Comparison of ENCODE assay signal across 13 cellular contexts in genomic region chrX:16839224-16839851, GRCh38. TPM values are rescaled to one million over a fixed set of nuclear protein-coding genes. Genes with fewer than 3 reads are reported as not detected.
DNase-seq lines count a peak whose midpoint lies in the region; ATAC-seq and TF ChIP-seq lines count a peak whose summit lies in the region.
"Had no signal": no experiment of that assay in that cellular context is flagged by ENCODE, and none has a peak within 500 bp of the region (broad histone marks: within the 10 kb centered on the region; RNA-seq: fewer than 3 reads in every experiment).

No MANE protein-coding gene starts in this region.

- H3K4me3 ChIP-seq in stomach, result no peak overlapping the region
- H3K4me3 ChIP-seq: ovary, testis had no signal

- intact Hi-C loops in stomach (cut with DNase I; ENCODE audit: low total_unique reads), result no loop called here
- intact Hi-C loops in Calu3 (cut with micrococcal nuclease; ENCODE audit: unreplicated experiment), result loop anchor here (5.0 kb wide), 1 partner anchor 208 kb away; no protein-coding TSS in a partner anchor

- TF ChIP-seq CTCF in glutamatergic neuron (IDR thresholded peaks at IDR 0.05; ENCODE audit: partially characterized antibody, unreplicated experiment) (no peak), stomach (IDR thresholded peaks at IDR 0.05) (no peak), Calu3 (IDR thresholded peaks at IDR 0.05; ENCODE audit: unreplicated experiment) (no peak)

- peaks cover 0 to 96% (median 62%) of the 10 kb centered on the region in 4 donors for H3K36me3 ChIP-seq in stomach
- H3K36me3 ChIP-seq: ovary had no signal

- no peak for TF ChIP-seq EP300 in stomach (IDR thresholded peaks at IDR 0.05)

- no peak for DNase-seq in activated T-cell treated with anti-CD3 and anti-CD28 coated beads, Interleukin-2, amount 50 U/mL, for 72 hours
- DNase-seq in activated T-cell treated with anti-CD3 and anti-CD28 coated beads, Interleukin-2, amount 50 U/mL, for 48 hours, result no peak
- DNase-seq in T-helper 17 cell (no peak), glutamatergic neuron (no peak), stomach (no peak), Calu3 (no peak)
- DNase-seq: cerebellar nuclear complex, NCI-H1417 treated with DMSO at 0.1 percent for 48 hours, NCI-H774, testis had no signal

- WGBS in stomach, 5 donors, result 49 to 78% (median 59%) methylated on average over 5 of the region's 5 CpGs

- peaks cover 6 to 18% (median 13%) of the 10 kb centered on the region in 4 donors for H3K4me1 ChIP-seq in stomach
- H3K4me1 ChIP-seq: testis had no signal

- TF ChIP-seq POLR2A in stomach (IDR thresholded peaks at IDR 0.05), result no peak

- peaks cover 12% of the 10 kb centered on the region for H3K4me1 Mint-ChIP-seq in activated T-cell treated with anti-CD3 and anti-CD28 coated beads, Interleukin-2, amount 50 U/mL, for 72 hours (ENCODE audit: low read depth)
- H3K4me1 Mint-ChIP-seq in T-helper 17 cell (peaks cover 2% of the 10 kb centered on the region), glutamatergic neuron (ENCODE audit: low read depth, unreplicated experiment) (peaks cover 8% of the 10 kb centered on the region), Calu3 (ENCODE audit: low read depth, unreplicated experiment) (peaks cover 12% of the 10 kb centered on the region)

- CTCF ChIA-PET in Calu3 (lab: Charles Lee), result no interaction called here

- no TSS peak for BruUV-seq in Calu3 (replicated peaks; lab: Mats Ljungman, UMichigan)

- ATAC-seq in activated T-cell treated with anti-CD3 and anti-CD28 coated beads, Interleukin-2, amount 50 U/mL, for 72 hours (replicated peaks in 1 of 2), result no peak
- ATAC-seq in T-helper 17 cell (no peak), GM19467 (IDR thresholded peaks at IDR 0.05; ENCODE audit: unreplicated experiment) (no peak), GM19035 (IDR thresholded peaks at IDR 0.05; ENCODE audit: unreplicated experiment) (no peak)

- H3K27me3 Mint-ChIP-seq in activated T-cell treated with anti-CD3 and anti-CD28 coated beads, Interleukin-2, amount 50 U/mL, for 72 hours (ENCODE audit: low read depth), result no peaks in the 10 kb centered on the region
- no peaks in the 10 kb centered on the region for H3K27me3 Mint-ChIP-seq in T-helper 17 cell
- H3K27me3 Mint-ChIP-seq in glutamatergic neuron (ENCODE audit: unreplicated experiment), result no peaks in the 10 kb centered on the region
- no peaks in the 10 kb centered on the region for H3K27me3 Mint-ChIP-seq in Calu3 (ENCODE audit: unreplicated experiment)

- H3K9me3 ChIP-seq in T-helper 17 cell (ENCODE audit: control insufficient read depth, low read length, poor library complexity, severe bottlenecking) (no peaks in the 10 kb centered on the region), stomach (no peaks in the 10 kb centered on the region)
- H3K9me3 ChIP-seq: ovary, testis had no signal

- H3K4me3 Mint-ChIP-seq in activated T-cell treated with anti-CD3 and anti-CD28 coated beads, Interleukin-2, amount 50 U/mL, for 72 hours, result no peak overlapping the region
- peak overlapping the region; percentile 19 for H3K4me3 Mint-ChIP-seq in T-helper 17 cell
- H3K4me3 Mint-ChIP-seq in glutamatergic neuron (ENCODE audit: unreplicated experiment), result no peak overlapping the region
- H3K4me3 Mint-ChIP-seq in Calu3 (ENCODE audit: low read depth, unreplicated experiment), result no peak overlapping the region

- H3K27ac ChIP-seq in stomach, result peak overlapping the region in 3 of 5 donors; percentile 26 to 70 (median 53)
- H3K27ac ChIP-seq: ovary had no signal

- peaks cover 3 to 31% of the 10 kb centered on the region in 2 donors for H3K36me3 Mint-ChIP-seq in activated T-cell treated with anti-CD3 and anti-CD28 coated beads, Interleukin-2, amount 50 U/mL, for 72 hours (ENCODE audit: insufficient read depth in 2 of 2)
- no peaks in the 10 kb centered on the region for H3K36me3 Mint-ChIP-seq in T-helper 17 cell (ENCODE audit: low read depth)
- no peaks in the 10 kb centered on the region for H3K36me3 Mint-ChIP-seq in glutamatergic neuron (ENCODE audit: unreplicated experiment)
- peaks cover 18% of the 10 kb centered on the region for H3K36me3 Mint-ChIP-seq in Calu3 (ENCODE audit: insufficient read depth, unreplicated experiment)

- H3K27me3 ChIP-seq in stomach, result no peaks in the 10 kb centered on the region
- H3K27me3 ChIP-seq: ovary, testis had no signal

- H3K27ac Mint-ChIP-seq in activated T-cell treated with anti-CD3 and anti-CD28 coated beads, Interleukin-2, amount 50 U/mL, for 72 hours, result peak overlapping the region; percentile 63
- H3K27ac Mint-ChIP-seq in T-helper 17 cell (peak overlapping the region; percentile 53), glutamatergic neuron (ENCODE audit: unreplicated experiment) (peak overlapping the region; percentile 78), Calu3 (ENCODE audit: unreplicated experiment) (no peak overlapping the region)

- H3K9me3 Mint-ChIP-seq in activated T-cell treated with anti-CD3 and anti-CD28 coated beads, Interleukin-2, amount 50 U/mL, for 72 hours, result no peaks in the 10 kb centered on the region
- H3K9me3 Mint-ChIP-seq in glutamatergic neuron (ENCODE audit: unreplicated experiment) (peaks cover 3% of the 10 kb centered on the region), Calu3 (ENCODE audit: low read depth, unreplicated experiment) (no peaks in the 10 kb centered on the region)

RNA-seq across cellular contexts. Expression of gene RBBP7, which starts 30.8 kb away (rescaled TPM):
- 100 to 1,000 TPM; 234 to 265 TPM for total RNA-seq in activated T-cell treated with anti-CD3 and anti-CD28 coated beads, Interleukin-2, amount 50 U/mL, for 72 hours
- total RNA-seq in T-helper 17 cell, result 100 to 1,000 TPM; 103 to 105 TPM
- 79.2 TPM for total RNA-seq in glutamatergic neuron (ENCODE audit: unreplicated experiment)
- 100 to 1,000 TPM in 3 of 5 donors, 10 to 100 TPM in 2; 60.9 to 150 (median 123) TPM for total RNA-seq in stomach
- 100 to 1,000 TPM in 1 of 3 donors, 10 to 100 TPM in 2; 81.8 to 152 (median 95.3) TPM for polyA plus RNA-seq in stomach
- 183 and 196 TPM in 2 replicates for total RNA-seq in Calu3 (2022)

RNA-seq across cellular contexts. Expression of gene TXLNG, which starts 53.1 kb away (rescaled TPM):
- 10 to 100 TPM; 15.3 to 24.6 TPM for total RNA-seq in activated T-cell treated with anti-CD3 and anti-CD28 coated beads, Interleukin-2, amount 50 U/mL, for 72 hours
- 10 to 100 TPM; 19.9 to 21.7 TPM for total RNA-seq in T-helper 17 cell
- total RNA-seq in glutamatergic neuron (ENCODE audit: unreplicated experiment), result 10.4 TPM
- total RNA-seq in stomach, result 10 to 100 TPM in 4 of 5 donors, 1 to 10 TPM in 1; 8.7 to 25.7 (median 11.4) TPM
- 1 to 10 TPM; 4.6 to 8.9 (median 7.0) TPM for polyA plus RNA-seq in stomach
- total RNA-seq in Calu3 (2022), result 22.0 and 22.2 TPM in 2 replicates
